11 cellular contexts compared by ENCODE assay signal in genomic region chr5:134240421-134240962, GRCh38. TPM values are rescaled to one million over a fixed set of nuclear protein-coding genes. Genes with fewer than 3 reads are reported as not detected.
DNase-seq lines count a peak whose midpoint lies in the region; ATAC-seq and TF ChIP-seq lines count a peak whose summit lies in the region.
"Had no signal": no experiment of that assay in that cellular context is flagged by ENCODE, and none has a peak within 500 bp of the region (broad histone marks: within the 10 kb centered on the region; RNA-seq: fewer than 3 reads in every experiment).

No MANE protein-coding gene starts in this region.

- H3K4me1 ChIP-seq in body of pancreas: peaks cover 8% of the 10 kb centered on the region

- no peak overlapping the region for H3K4me3 ChIP-seq in body of pancreas

- no peak for TF ChIP-seq CTCF in body of pancreas (IDR thresholded peaks at IDR 0.05)

- no peaks in the 10 kb centered on the region for H3K36me3 ChIP-seq in body of pancreas (replicated peaks in 1 of 2; ENCODE audit: insufficient read depth in 1 of 2, low read depth in 2 of 2)

- no peak overlapping the region for H3K4me3 Mint-ChIP-seq in stimulated activated naive B cell treated with anti-CD40 and anti-IgM and Interleukin-4, amounts not matched to agents 10 μg/mL and 1 μg/mL and 100 μg/mL, for 72 hours
- H3K4me3 Mint-ChIP-seq: activated naive CD8-positive, alpha-beta T cell had no signal

- intact Hi-C loops in body of pancreas (cut with DNase I): no loop called here

- 9 to 13% methylated on average over 7 of the region's 7 CpGs for WGBS in body of pancreas, 2 donors

- H3K27me3 Mint-ChIP-seq in stimulated activated naive B cell treated with anti-CD40 and anti-IgM and Interleukin-4, amounts not matched to agents 10 μg/mL and 1 μg/mL and 100 μg/mL, for 72 hours: no peaks in the 10 kb centered on the region

- peak overlapping the region; percentile 20 for H3K27ac Mint-ChIP-seq in stimulated activated naive B cell treated with anti-CD40 and anti-IgM and Interleukin-4, amounts not matched to agents 10 μg/mL and 1 μg/mL and 100 μg/mL, for 72 hours
- H3K27ac Mint-ChIP-seq: activated naive CD8-positive, alpha-beta T cell had no signal

- H3K27ac ChIP-seq in body of pancreas: peak overlapping the region in 3 of 4 donors; percentile 26 to 67 (median 30)

- H3K4me1 Mint-ChIP-seq in stimulated activated naive B cell treated with anti-CD40 and anti-IgM and Interleukin-4, amounts not matched to agents 10 μg/mL and 1 μg/mL and 100 μg/mL, for 72 hours: peaks cover 0 to 4% of the 10 kb centered on the region in 2 donors

- no peaks in the 10 kb centered on the region for H3K27me3 ChIP-seq in body of pancreas

- TF ChIP-seq POLR2A in body of pancreas (IDR thresholded peaks at IDR 0.05): no peak

- DNase-seq in NCI-H1694 (lab: John Stamatoyannopoulos, UW) (peak; percentile 67), body of pancreas (peak; percentile 21 to 64 (median 36)), inferior parietal cortex (ENCODE audit: extremely low spot score) (peak; percentile 60)
- no peak for DNase-seq in stimulated activated naive B cell treated with anti-CD40 and anti-IgM and Interleukin-4, amounts not matched to agents 10 μg/mL and 1 μg/mL and 100 μg/mL, for 72 hours
- DNase-seq in stimulated activated naive CD8-positive, alpha-beta T cell treated with anti-CD3 and anti-CD28 coated beads, Interleukin-15, Interleukin-2, amounts not matched to agents 100 U/mL and 50 U/mL, for 24 hours: no peak
- DNase-seq: NCI-H2107; stimulated activated CD4-positive, alpha-beta T cell treated with anti-CD3 and anti-CD28 coated beads, Interleukin-4, amount 100 ng/mL, for 24 hours had no signal

- ATAC-seq in body of pancreas (peak; percentile 88), HG02763 (IDR thresholded peaks at IDR 0.05; ENCODE audit: unreplicated experiment) (no peak), HG03354 (IDR thresholded peaks at IDR 0.05; ENCODE audit: poor library complexity, severe bottlenecking, unreplicated experiment) (no peak), HG03039 (IDR thresholded peaks at IDR 0.05; ENCODE audit: unreplicated experiment) (no peak)
- peak; percentile 63 to 69 for ATAC-seq in stimulated activated naive B cell treated with anti-CD40 and anti-IgM and Interleukin-4, amounts not matched to agents 10 μg/mL and 1 μg/mL and 100 μg/mL, for 72 hours (replicated peaks)
- ATAC-seq in stimulated activated naive CD8-positive, alpha-beta T cell treated with anti-CD3 and anti-CD28 coated beads, Interleukin-15, Interleukin-2, amounts not matched to agents 100 U/mL and 50 U/mL, for 24 hours: no peak

- H3K36me3 Mint-ChIP-seq in stimulated activated naive B cell treated with anti-CD40 and anti-IgM and Interleukin-4, amounts not matched to agents 10 μg/mL and 1 μg/mL and 100 μg/mL, for 72 hours: no peaks in the 10 kb centered on the region
- H3K36me3 Mint-ChIP-seq: activated naive CD8-positive, alpha-beta T cell had no signal

- no peaks in the 10 kb centered on the region for H3K9me3 Mint-ChIP-seq in stimulated activated naive B cell treated with anti-CD40 and anti-IgM and Interleukin-4, amounts not matched to agents 10 μg/mL and 1 μg/mL and 100 μg/mL, for 72 hours

- H3K9me3 ChIP-seq in body of pancreas: no peaks in the 10 kb centered on the region

RNA-seq across cellular contexts. Expression of gene PPP2CA, which starts 14.6 kb away (rescaled TPM):
- total RNA-seq in body of pancreas: 100 to 1,000 TPM in 1 of 2 donors, 10 to 100 TPM in 1; 45.9 to 194 TPM

Comparison
In these comparisons a context has a peak if more than half of its experiments do, and no peak if none do; other contexts are left out.
1. DNase-seq: peak in NCI-H1694 (single experiment), body of pancreas (4 of 4) and inferior parietal cortex (single experiment); none in stimulated activated naive B cell treated with anti-CD40 and anti-IgM and Interleukin-4, amounts not matched to agents 10 μg/mL and 1 μg/mL and 100 μg/mL, for 72 hours (single experiment) and stimulated activated naive CD8-positive, alpha-beta T cell treated with anti-CD3 and anti-CD28 coated beads, Interleukin-15, Interleukin-2, amounts not matched to agents 100 U/mL and 50 U/mL, for 24 hours (single experiment).
2. ATAC-seq: peak in body of pancreas (single experiment) and stimulated activated naive B cell treated with anti-CD40 and anti-IgM and Interleukin-4, amounts not matched to agents 10 μg/mL and 1 μg/mL and 100 μg/mL, for 72 hours (2 of 2); none in HG02763 (single experiment), stimulated activated naive CD8-positive, alpha-beta T cell treated with anti-CD3 and anti-CD28 coated beads, Interleukin-15, Interleukin-2, amounts not matched to agents 100 U/mL and 50 U/mL, for 24 hours (single experiment), HG03354 (single experiment) and HG03039 (single experiment).